ENCODE assay signal across 8 cellular contexts in genomic region chr11:59667812-59668187, GRCh38. TPM values are rescaled to one million over a fixed set of nuclear protein-coding genes. Genes with fewer than 3 reads are reported as not detected.
DNase-seq lines count a peak whose midpoint lies in the region; ATAC-seq and TF ChIP-seq lines count a peak whose summit lies in the region.

No MANE protein-coding gene starts in this region.

- no peak overlapping the region for H3K9ac ChIP-seq in iPS-15b (ENCODE audit: low read depth, low read length)

- peaks cover 17% of the 10 kb centered on the region for H3K36me3 Mint-ChIP-seq in HFFc6 (ENCODE audit: low read depth)
- peaks cover 38% of the 10 kb centered on the region for H3K36me3 Mint-ChIP-seq in activated CD8-positive, alpha-beta T cell treated with anti-CD3 and anti-CD28 coated beads for 36 hours (ENCODE audit: low read depth)

- WGBS in spleen, 5 donors = 26 to 50% (median 41%) methylated on average over 3 of the region's 3 CpGs

- H3K9me3 Mint-ChIP-seq in HFFc6 = no peaks in the 10 kb centered on the region
- no peaks in the 10 kb centered on the region for H3K9me3 Mint-ChIP-seq in activated CD8-positive, alpha-beta T cell treated with anti-CD3 and anti-CD28 coated beads for 36 hours

- POLR2A ChIA-PET in activated CD8-positive, alpha-beta T cell treated with anti-CD3 and anti-CD28 coated beads for 36 hours (lab: Charles Lee) = interaction anchor here (1.4 to 1.5 kb wide), 2 partner anchors 8 to 12 kb away, joined by 3 read pairs; no protein-coding TSS in a partner anchor

- H3K36me3 ChIP-seq in iPS-15b (ENCODE audit: control insufficient read depth, insufficient read depth, low read length) (no peaks in the 10 kb centered on the region), spleen (peaks cover 0 to 41% (median 30%) of the 10 kb centered on the region in 6 donors)

- H3K4me3 Mint-ChIP-seq in HFFc6 = peak overlapping the region; percentile 99
- H3K4me3 Mint-ChIP-seq in activated CD8-positive, alpha-beta T cell treated with anti-CD3 and anti-CD28 coated beads for 36 hours = peak overlapping the region; percentile 88

- H3K9me3 ChIP-seq in iPS-15b (ENCODE audit: control insufficient read depth, insufficient read depth, low read length) (no peaks in the 10 kb centered on the region), spleen (no peaks in the 10 kb centered on the region)

- H3K27ac Mint-ChIP-seq in HFFc6 = peak overlapping the region; percentile 84
- H3K27ac Mint-ChIP-seq in activated CD8-positive, alpha-beta T cell treated with anti-CD3 and anti-CD28 coated beads for 36 hours = peak overlapping the region; percentile 96

- no peak for TF ChIP-seq CTCF in HFFc6 (IDR thresholded peaks at IDR 0.05)
- TF ChIP-seq CTCF in activated CD8-positive, alpha-beta T cell treated with anti-CD3 and anti-CD28 coated beads for 36 hours (IDR thresholded peaks at IDR 0.05) = no peak
- no peak for TF ChIP-seq CTCF in spleen (IDR thresholded peaks at IDR 0.05 in 8 of 11, conservative IDR thresholded peaks at IDR 0.05 in 3 of 11)

- ATAC-seq in activated CD8-positive, alpha-beta T cell treated with anti-CD3 and anti-CD28 coated beads for 36 hours = no peak
- ATAC-seq in GM18867 (IDR thresholded peaks at IDR 0.05; ENCODE audit: unreplicated experiment) = no peak

- DNase-seq in HFFc6 (no peak), spleen (no peak), foreskin melanocyte (no peak), DMS114 treated with DMSO at 0.1 percent for 48 hours (lab: John Stamatoyannopoulos, UW; ENCODE audit: unreplicated experiment) (no peak), NCI-H226 (no peak)
- DNase-seq in activated CD8-positive, alpha-beta T cell treated with anti-CD3 and anti-CD28 coated beads for 36 hours = no peak

- H3K27ac ChIP-seq in spleen = peak overlapping the region; percentile 16 to 99 (median 98)

- intact Hi-C loops in activated CD8-positive, alpha-beta T cell treated with anti-CD3 and anti-CD28 coated beads for 36 hours (cut with micrococcal nuclease) = loop anchor here (2.0 kb wide), 1 partner anchor 117 kb away; no protein-coding TSS in a partner anchor
- intact Hi-C loops in spleen (cut with DNase I; ENCODE audit: low total_unique reads) = loop anchor here (10.0 kb wide), 2 partner anchors 53 to 137 kb away; partner anchors contain the start of gene OSBP

- H3K4me1 ChIP-seq in iPS-15b (ENCODE audit: control insufficient read depth, insufficient read depth, low read length) = peaks cover 7% of the 10 kb centered on the region
- H3K4me1 ChIP-seq in spleen = peaks cover 18 to 70% (median 51%) of the 10 kb centered on the region in 6 donors

- H3K4me3 ChIP-seq in iPS-15b (ENCODE audit: low read depth, low read length) = peak overlapping the region; percentile 77
- peak overlapping the region; percentile 60 to 94 (median 75) for H3K4me3 ChIP-seq in spleen

- TF ChIP-seq POLR2A in spleen (IDR thresholded peaks at IDR 0.05) = no peak

- CTCF ChIA-PET in activated CD8-positive, alpha-beta T cell treated with anti-CD3 and anti-CD28 coated beads for 36 hours (lab: Charles Lee) = no interaction called here

- no peaks in the 10 kb centered on the region for H3K27me3 Mint-ChIP-seq in HFFc6 (ENCODE audit: insufficient read depth)
- H3K27me3 Mint-ChIP-seq in activated CD8-positive, alpha-beta T cell treated with anti-CD3 and anti-CD28 coated beads for 36 hours = no peaks in the 10 kb centered on the region

- no peaks in the 10 kb centered on the region for H3K27me3 ChIP-seq in iPS-15b (ENCODE audit: control insufficient read depth, insufficient read depth, low read length)
- no peaks in the 10 kb centered on the region for H3K27me3 ChIP-seq in spleen (replicated peaks in 1 of 7)

- H3K4me1 Mint-ChIP-seq in HFFc6 (ENCODE audit: low read depth) = peaks cover 40% of the 10 kb centered on the region
- peaks cover 47% of the 10 kb centered on the region for H3K4me1 Mint-ChIP-seq in activated CD8-positive, alpha-beta T cell treated with anti-CD3 and anti-CD28 coated beads for 36 hours (ENCODE audit: low read depth)

RNA-seq across cellular contexts. Expression of gene PATL1, which starts 1.0 kb away (rescaled TPM):
- total RNA-seq in HFFc6 (2021; fragmentation: NEBNext Ultra II Directional; extraction: Animal tissue kit (Norgen Biotek cat#: 25700)) = 10 to 100 TPM; 29.0 to 40.3 (median 35.2) TPM
- 10 to 100 TPM; 59.5 to 60.6 TPM for total RNA-seq in activated CD8-positive, alpha-beta T cell treated with anti-CD3 and anti-CD28 coated beads for 36 hours
- total RNA-seq in spleen = 10 to 100 TPM; 24.0 to 47.1 (median 35.5) TPM
- 10 to 100 TPM in 1 of 3 donors, 1 to 10 TPM in 2; 5.7 to 10.3 (median 7.7) TPM for polyA plus RNA-seq in spleen

RNA-seq across cellular contexts. Expression of gene OR10V1, which starts 45.8 kb away (rescaled TPM):
- not detected for total RNA-seq in HFFc6 (2021; fragmentation: NEBNext Ultra II Directional; extraction: Animal tissue kit (Norgen Biotek cat#: 25700))
- total RNA-seq in activated CD8-positive, alpha-beta T cell treated with anti-CD3 and anti-CD28 coated beads for 36 hours = not detected
- total RNA-seq in spleen = not detected
- not detected for polyA plus RNA-seq in spleen

RNA-seq across cellular contexts. Expression of gene OSBP, which starts 52.2 kb away (rescaled TPM):
- total RNA-seq in HFFc6 (2021; fragmentation: NEBNext Ultra II Directional; extraction: Animal tissue kit (Norgen Biotek cat#: 25700)) = 10 to 100 TPM; 39.0 to 45.6 (median 42.9) TPM
- total RNA-seq in activated CD8-positive, alpha-beta T cell treated with anti-CD3 and anti-CD28 coated beads for 36 hours = 10 to 100 TPM; 38.1 to 41.0 TPM
- 10 to 100 TPM; 33.9 to 39.9 (median 35.6) TPM for total RNA-seq in spleen
- polyA plus RNA-seq in spleen = 10 to 100 TPM in 1 of 3 donors, 1 to 10 TPM in 2; 7.0 to 10.6 (median 8.9) TPM
